Comparison of ENCODE assay signal across 12 cellular contexts in the genomic region with DNA sequence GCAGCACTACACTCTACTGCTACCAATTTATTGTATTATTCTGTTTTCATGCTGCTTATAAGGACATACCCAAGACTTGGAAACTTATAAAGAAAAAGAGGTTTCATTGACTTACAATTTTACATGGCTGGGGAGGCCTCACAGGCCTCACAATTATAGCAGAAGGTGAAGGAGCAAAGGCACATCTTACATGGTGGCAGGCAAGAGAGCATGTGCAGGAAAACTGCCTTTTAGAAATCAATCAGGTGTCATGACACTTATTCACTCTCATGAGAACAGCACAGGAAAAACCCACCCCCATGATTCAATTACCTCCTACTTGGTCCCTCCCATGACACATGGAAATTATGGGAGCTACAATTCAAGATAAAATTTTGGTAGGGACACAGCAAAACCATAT. TPM values are rescaled to one million over a fixed set of nuclear protein-coding genes. Genes with fewer than 3 reads are reported as not detected.
"Had no signal": no experiment of that assay in that cellular context is flagged by ENCODE, and none has a peak within 500 bp of the region (broad histone marks: within the 10 kb centered on the region; RNA-seq: fewer than 3 reads in every experiment).

No MANE protein-coding gene starts in this region.

- H3K4me2 ChIP-seq: GM23338 had no signal

- H3K9ac ChIP-seq: GM23248 had no signal

- ATAC-seq: GM23338, HCT116 had no signal

- H3K9me3 ChIP-seq: HAP-1 had no signal

- H3K4me3 ChIP-seq: GM23248, GM23338, HAP-1 had no signal

- H3K27ac ChIP-seq: GM23248 had no signal

- DNase-seq: GM23248, GOT3, H7, H9, HCEC 1CT, HFFc6 had no signal

- FAIRE-seq: H1, H54 had no signal

- H2AFZ ChIP-seq: GM23248, GM23338 had no signal

- H3K36me3 ChIP-seq: HAP-1 had no signal

- H3K4me1 ChIP-seq: HAP-1 had no signal

RNA-seq across cellular contexts. Expression of gene GLYAT, which starts 49.6 kb away (rescaled TPM):
- total RNA-seq: GM23248, H1, H4, H7, H9, HFFc6 had no signal
- polyA plus RNA-seq: GM23248, GM23338, H1 had no signal
